In genomic region chr2:77684543-77685318, GRCh38 we compare ENCODE assay signal across 7 cellular contexts.
DNase-seq lines count a peak whose midpoint lies in the region; ATAC-seq, FAIRE-seq and TF ChIP-seq lines count a peak whose summit lies in the region.
"Not testable (repeated sequence)": the region's sequence is repeated elsewhere in the genome, so short reads cannot be mapped to it uniquely, and the experiment has no call there.

No MANE protein-coding gene starts in this region.

- not testable (repeated sequence) for H3K14ac ChIP-seq in H1 (ENCODE audit: insufficient read length)

- not testable (repeated sequence) for H3K79me2 ChIP-seq in H1 (ENCODE audit: control insufficient read depth in 1 of 2, insufficient read depth in 2 of 2, low read length in 2 of 2)

- H4K5ac ChIP-seq in H1 (ENCODE audit: insufficient read length, low read depth, low read length): not testable (repeated sequence)

- H2AFZ ChIP-seq in H1 (ENCODE audit: low read length): not testable (repeated sequence)

- not testable (repeated sequence) for TF ChIP-seq POLR2A in H1 (IDR thresholded peaks at IDR 0.05; ENCODE audit: control extremely low read depth in 1 of 2, low read depth in 2 of 2, low read length in 2 of 2); heart left ventricle (IDR thresholded peaks at IDR 0.05)

- not testable (repeated sequence) for H3K27me3 ChIP-seq in H1 (replicated peaks in 1 of 4; ENCODE audit: control insufficient read depth in 3 of 4, extremely low read depth in 1 of 4, insufficient read depth in 3 of 4, low read length in 3 of 4); heart left ventricle; pancreas

- CTCF ChIA-PET in H1 (lab: Charles Lee; ENCODE audit: partially characterized antibody): not testable (repeated sequence)

- not testable (repeated sequence) for H2BK20ac ChIP-seq in H1 (ENCODE audit: low read length)

- not testable (repeated sequence) for TF ChIP-seq CTCF in LNCaP clone FGC (IDR thresholded peaks at IDR 0.05; ENCODE audit: control insufficient read depth, extremely low read depth, insufficient read depth); H1 (IDR thresholded peaks at IDR 0.05; ENCODE audit: control extremely low read depth in 1 of 3, insufficient read depth in 1 of 3, low read depth in 1 of 3, low read length in 3 of 3); heart left ventricle (IDR thresholded peaks at IDR 0.05); pancreas (IDR thresholded peaks at IDR 0.05)

- H3K18ac ChIP-seq in H1 (ENCODE audit: extremely low read depth, low read length): not testable (repeated sequence)

- not testable (repeated sequence) for H4K8ac ChIP-seq in H1 (ENCODE audit: extremely low read depth, insufficient read depth, low read length)

- H2BK5ac ChIP-seq in H1 (ENCODE audit: low read depth, low read length): not testable (repeated sequence)

- H2BK120ac ChIP-seq in H1 (replicated peaks; ENCODE audit: low read depth, low read length): not testable (repeated sequence)

- not testable (repeated sequence) for H3K4me1 ChIP-seq in H1 (replicated peaks in 1 of 4; ENCODE audit: control insufficient read depth in 3 of 4, insufficient read depth in 4 of 4, low read length in 3 of 4); heart left ventricle; pancreas

- not testable (repeated sequence) for H3K9ac ChIP-seq in H1 (replicated peaks in 1 of 4; ENCODE audit: extremely low read depth in 1 of 4, low read depth in 3 of 4, low read length in 3 of 4)

- not testable (repeated sequence) for H2AK5ac ChIP-seq in H1 (ENCODE audit: low read depth, low read length)

- not testable (repeated sequence) for H3K27ac ChIP-seq in H1 (ENCODE audit: low read depth, low read length); pancreas
- peak overlapping the region in 3 of 12 donors; percentile 15 to 67 (median 18) for H3K27ac ChIP-seq in heart left ventricle

- TF ChIP-seq RAD21 in H1 (IDR thresholded peaks at IDR 0.05 in 1 of 2, conservative IDR thresholded peaks at IDR 0.05 in 1 of 2; ENCODE audit: low read depth in 2 of 2, low read length in 2 of 2): not testable (repeated sequence)

- intact Hi-C loops in heart left ventricle (cut with DNase I); pancreas (cut with DNase I): not testable (repeated sequence)

- not testable (repeated sequence) for H3K23ac ChIP-seq in H1 (ENCODE audit: insufficient read length)

- not testable (repeated sequence) for H3K4ac ChIP-seq in H1 (replicated peaks; ENCODE audit: insufficient read length, low read depth, low read length)

- WGBS in H1 (ENCODE audit: extremely low coverage in 1 of 2, insufficient coverage in 1 of 2, insufficient read length in 1 of 2, insufficient replicate concordance in 2 of 2, low coverage in 1 of 2, low lambda C conversion rate in 2 of 2, missing lambda C conversion rate in 1 of 2), 2 experiments: 100% methylated on average over 4 of the region's 6 CpGs; no CpG with 5 or more reads in 1 of the 2 experiments
- WGBS in heart left ventricle, 4 donors: 5 to 16% (median 12%) methylated on average over 6 of the region's 6 CpGs
- 6 to 10% methylated on average over 5 to 6 of the region's 6 CpGs for WGBS in pancreas, 2 donors

- not testable (repeated sequence) for H2BK12ac ChIP-seq in H1 (ENCODE audit: low read depth, low read length)

- not testable (repeated sequence) for H4K91ac ChIP-seq in H1 (replicated peaks; ENCODE audit: insufficient read length, low read length)

- not testable (repeated sequence) for H3K79me1 ChIP-seq in H1 (ENCODE audit: low read depth, low read length)

- POLR2A ChIA-PET in H1 (lab: Charles Lee; ENCODE audit: partially characterized antibody): not testable (repeated sequence)

- H2BK15ac ChIP-seq in H1 (ENCODE audit: low read length): not testable (repeated sequence)

- not testable (repeated sequence) for H3K9me3 ChIP-seq in H1 (ENCODE audit: insufficient read depth in 2 of 2, low read depth in 1 of 2, low read length in 1 of 2); heart left ventricle; pancreas

- not testable (repeated sequence) for TF ChIP-seq EP300 in H1 (IDR thresholded peaks at IDR 0.05; ENCODE audit: borderline replicate concordance in 1 of 2, low read depth in 2 of 2, low read length in 2 of 2)

- H3K4me2 ChIP-seq in H1 (ENCODE audit: insufficient read depth in 1 of 2, low read depth in 2 of 2, low read length in 2 of 2): not testable (repeated sequence)

- H3K56ac ChIP-seq in H1 (replicated peaks; ENCODE audit: insufficient read length, low read depth, low read length): not testable (repeated sequence)

- H3K36me3 ChIP-seq in H1 (ENCODE audit: control insufficient read depth in 2 of 4, insufficient read depth in 4 of 4, low read length in 3 of 4); heart left ventricle; pancreas: not testable (repeated sequence)

- not testable (repeated sequence) for H4K20me1 ChIP-seq in H1 (replicated peaks in 1 of 2; ENCODE audit: control insufficient read depth in 1 of 2, insufficient read depth in 2 of 2, low read length in 2 of 2)

- not testable (repeated sequence) for H3K23me2 ChIP-seq in H1 (ENCODE audit: low read depth, low read length)

- peak; percentile 37 to 70 (median 56) for ATAC-seq in heart left ventricle
- peak; percentile 57 for ATAC-seq in left lobe of liver
- ATAC-seq in pancreas: peak; percentile 67 to 97 (median 82)

- peak; percentile 32 for FAIRE-seq in H1 (lab: Jason Lieb, UNC)
- FAIRE-seq in pancreas (lab: Jason Lieb, UNC): not testable (repeated sequence)

- H3K4me3 ChIP-seq in LNCaP clone FGC (ENCODE audit: low read depth, low read length); H1 (ENCODE audit: extremely low read depth in 1 of 4, insufficient read depth in 2 of 4, low read depth in 3 of 4, low read length in 4 of 4); heart left ventricle; pancreas: not testable (repeated sequence)

- DNase-seq in DMS79 (lab: John Stamatoyannopoulos, UW): peak; percentile 73
- DNase-seq in LNCaP clone FGC (ENCODE audit: low read depth): peak; percentile 27
- peak; percentile 2 for DNase-seq in NCI-H82 (lab: John Stamatoyannopoulos, UW)
- not testable (repeated sequence) for DNase-seq in H1 (ENCODE audit: low read depth in 1 of 2, low spot score in 2 of 2); heart left ventricle; left lobe of liver (ENCODE audit: low spot score); pancreas
